Comparison of ENCODE assay signal across 29 cellular contexts in genomic region chr5:179230061-179230461, GRCh38.
DNase-seq lines count a peak whose midpoint lies in the region; ATAC-seq and TF ChIP-seq lines count a peak whose summit lies in the region.
"Had no signal": no experiment of that assay in that cellular context is flagged by ENCODE, and none has a peak within 500 bp of the region (broad histone marks: within the 10 kb centered on the region; RNA-seq: fewer than 3 reads in every experiment).

No MANE protein-coding gene starts in this region.

- H3K27ac Mint-ChIP-seq in WTC11: 0 out of 2 replicates have a peak overlapping the region, but pooled peaks have one; percentile 53
- H3K27ac Mint-ChIP-seq: activated naive CD8-positive, alpha-beta T cell treated with anti-CD3 and anti-CD28 coated beads for 36 hours; dendritic cell treated with granulocyte-macrophage colony-stimulating factor and Interleukin-4, amounts not matched to agents 40 ng/mL and 50 ng/mL, for 4 days; mesothelial cell of epicardium; naive B cell had no signal

- peaks cover 3% of the 10 kb centered on the region for H3K9me3 Mint-ChIP-seq in WTC11
- H3K9me3 Mint-ChIP-seq: activated naive CD8-positive, alpha-beta T cell treated with anti-CD3 and anti-CD28 coated beads for 36 hours had no signal

- peaks cover 44% of the 10 kb centered on the region for H3K4me1 Mint-ChIP-seq in WTC11
- H3K4me1 Mint-ChIP-seq: activated naive CD8-positive, alpha-beta T cell treated with anti-CD3 and anti-CD28 coated beads for 36 hours; naive B cell had no signal

- H3K27me3 ChIP-seq in lower lobe of right lung (ENCODE audit: low read depth) (peaks cover 5% of the 10 kb centered on the region), transverse colon (no peaks in the 10 kb centered on the region)
- H3K27me3 ChIP-seq: ascending aorta had no signal

- DNase-seq in activated CD8-positive, alpha-beta memory T cell treated with anti-CD3 and anti-CD28 coated beads, Interleukin-2, amount 50 U/mL, for 48 hours: peak; percentile 8
- DNase-seq in activated CD8-positive, alpha-beta memory T cell treated with anti-CD3 and anti-CD28 coated beads, Interleukin-2, amount 50 U/mL, for 4 hours: no peak
- peak; percentile 4 for DNase-seq in WTC11 (ENCODE audit: low spot score)
- DNase-seq in lower lobe of right lung: peak; percentile 11
- DNase-seq in transverse colon: peak; percentile 4
- no peak for DNase-seq in SKM-1 treated with dmso at 0.1 percent for 144 hours (lab: John Stamatoyannopoulos, UW; ENCODE audit: unreplicated experiment)
- DNase-seq in T-helper 2 cell: no peak
- no peak for DNase-seq in GM20000 (ENCODE audit: low spot score)
- DNase-seq: activated CD4-positive, alpha-beta T cell treated with anti-CD3 and anti-CD28 coated beads, Interleukin-2, amount 50 U/mL, for 4 hours; activated CD4-positive, CD25-positive, alpha-beta regulatory T cell; activated naive CD8-positive, alpha-beta T cell treated with anti-CD3 and anti-CD28 coated beads for 36 hours; caudate nucleus; EL; esophagus squamous epithelium; foreskin melanocyte; Karpas-422; left colon; MV-4-11; naive B cell; NCI-H1694; NCI-H446 treated with DMSO at 0.1 percent for 48 hours; OCI-M1; SHP77; small intestine; SW 1271; T1000 had no signal

- H3K27ac ChIP-seq in lower lobe of right lung (no peak overlapping the region), transverse colon (no peak overlapping the region)
- H3K27ac ChIP-seq: ascending aorta, esophagus squamous epithelium had no signal

- in situ Hi-C loops in transverse colon (cut with MboI; ENCODE audit: low pct_ligation_motif_present in 1 of 4, low pct_unique_long_range_greater_than_20kb in 1 of 4, low sequenced_read_pairs in 3 of 4): no loop called here

- H3K4me3 ChIP-seq in lower lobe of right lung (no peak overlapping the region), transverse colon (no peak overlapping the region)
- H3K4me3 ChIP-seq: ascending aorta, esophagus squamous epithelium had no signal

- H3K4me3 Mint-ChIP-seq in WTC11: no peak overlapping the region
- H3K4me3 Mint-ChIP-seq: activated naive CD8-positive, alpha-beta T cell treated with anti-CD3 and anti-CD28 coated beads for 36 hours; dendritic cell treated with granulocyte-macrophage colony-stimulating factor and Interleukin-4, amounts not matched to agents 40 ng/mL and 50 ng/mL, for 4 days; mesothelial cell of epicardium had no signal

- H3K9me3 ChIP-seq in lower lobe of right lung (no peaks in the 10 kb centered on the region), transverse colon (no peaks in the 10 kb centered on the region)
- H3K9me3 ChIP-seq: ascending aorta, esophagus squamous epithelium had no signal

- ATAC-seq in WTC11: no peak
- ATAC-seq in lower lobe of right lung: no peak
- ATAC-seq: left colon had no signal

- no peaks in the 10 kb centered on the region; the same call in 1 of the 2 replicates for H3K27me3 Mint-ChIP-seq in WTC11 (ENCODE audit: low read depth)

- no peak for TF ChIP-seq POLR2A in transverse colon (IDR thresholded peaks at IDR 0.05)

- peaks cover 3% of the 10 kb centered on the region for H3K36me3 Mint-ChIP-seq in WTC11
- H3K36me3 Mint-ChIP-seq: activated naive CD8-positive, alpha-beta T cell treated with anti-CD3 and anti-CD28 coated beads for 36 hours; mesothelial cell of epicardium had no signal

- POLR2A ChIA-PET in WTC11 (lab: Charles Lee): no interaction called here

- no peaks in the 10 kb centered on the region for H3K4me1 ChIP-seq in lower lobe of right lung
- no peaks in the 10 kb centered on the region for H3K4me1 ChIP-seq in transverse colon
- H3K4me1 ChIP-seq: ascending aorta, esophagus squamous epithelium had no signal

- CTCF ChIA-PET in WTC11 (lab: Charles Lee): interaction anchor here (0.7 kb wide), 1 partner anchor 84 kb away, joined by 3 read pairs; no protein-coding TSS in a partner anchor

- TF ChIP-seq CTCF in WTC11 (IDR thresholded peaks at IDR 0.05) (no peak), lower lobe of right lung (IDR thresholded peaks at IDR 0.05) (no peak), transverse colon (IDR thresholded peaks at IDR 0.05) (no peak), GM20000 (IDR thresholded peaks at IDR 0.05; ENCODE audit: extremely low read depth, missing control alignments) (no peak)

- WGBS in transverse colon (ENCODE audit: low coverage in 1 of 2), 2 donors: 74% methylated on average over 9 of the region's 9 CpGs; no CpG with 5 or more reads in 1 of the 2 donors

- intact Hi-C loops in lower lobe of right lung (cut with DNase I) (no loop called here), transverse colon (cut with DNase I; ENCODE audit: low total_unique reads) (no loop called here)

- TF ChIP-seq EP300 in transverse colon (IDR thresholded peaks at IDR 0.05; ENCODE audit: low read depth): no peak

- H3K36me3 ChIP-seq in lower lobe of right lung: no peaks in the 10 kb centered on the region
- H3K36me3 ChIP-seq in transverse colon: no peaks in the 10 kb centered on the region
- H3K36me3 ChIP-seq: ascending aorta, esophagus squamous epithelium had no signal

TF ChIP-seq in WTC11, 78 proteins besides CTCF, POLR2A, EP300 and RAD21 (continues in another document):
- no peak for TF ChIP-seq ESRRA (CRISPR knock-in tag; IDR thresholded peaks at IDR 0.05; ENCODE audit: borderline replicate concordance)
- TF ChIP-seq ZNF425 (CRISPR knock-in tag; conservative IDR thresholded peaks at IDR 0.05): no peak
- TF ChIP-seq NR2C2 (CRISPR knock-in tag; IDR thresholded peaks at IDR 0.05): no peak
- no peak for TF ChIP-seq ZNF138 (CRISPR knock-in tag; conservative IDR thresholded peaks at IDR 0.05)
- no peak for TF ChIP-seq TEAD1 (CRISPR knock-in tag; IDR thresholded peaks at IDR 0.05)
- TF ChIP-seq TP53 (CRISPR knock-in tag; IDR thresholded peaks at IDR 0.05): no peak
- TF ChIP-seq ZNF532 (CRISPR knock-in tag; IDR thresholded peaks at IDR 0.05; ENCODE audit: borderline replicate concordance): no peak
- no peak for TF ChIP-seq JUN (CRISPR knock-in tag; IDR thresholded peaks at IDR 0.05)
- no peak for TF ChIP-seq ZBTB43 (CRISPR knock-in tag; IDR thresholded peaks at IDR 0.05)
- no peak for TF ChIP-seq SMAD3 (CRISPR knock-in tag; IDR thresholded peaks at IDR 0.05; ENCODE audit: borderline replicate concordance)
- TF ChIP-seq FOXJ3 (CRISPR knock-in tag; IDR thresholded peaks at IDR 0.05; ENCODE audit: borderline replicate concordance): no peak
- TF ChIP-seq SMAD4 (CRISPR knock-in tag; IDR thresholded peaks at IDR 0.05): no peak

Comparison
In these comparisons a context has a peak if more than half of its experiments do, and no peak if none do; other contexts are left out.
1. DNase-seq: peak in activated CD8-positive, alpha-beta memory T cell treated with anti-CD3 and anti-CD28 coated beads, Interleukin-2, amount 50 U/mL, for 48 hours (single experiment), WTC11 (single experiment), lower lobe of right lung (single experiment) and transverse colon (single experiment); none in activated CD8-positive, alpha-beta memory T cell treated with anti-CD3 and anti-CD28 coated beads, Interleukin-2, amount 50 U/mL, for 4 hours (single experiment), SKM-1 treated with dmso at 0.1 percent for 144 hours (single experiment), T-helper 2 cell (0 of 5) and GM20000 (single experiment).